In the genomic region with DNA sequence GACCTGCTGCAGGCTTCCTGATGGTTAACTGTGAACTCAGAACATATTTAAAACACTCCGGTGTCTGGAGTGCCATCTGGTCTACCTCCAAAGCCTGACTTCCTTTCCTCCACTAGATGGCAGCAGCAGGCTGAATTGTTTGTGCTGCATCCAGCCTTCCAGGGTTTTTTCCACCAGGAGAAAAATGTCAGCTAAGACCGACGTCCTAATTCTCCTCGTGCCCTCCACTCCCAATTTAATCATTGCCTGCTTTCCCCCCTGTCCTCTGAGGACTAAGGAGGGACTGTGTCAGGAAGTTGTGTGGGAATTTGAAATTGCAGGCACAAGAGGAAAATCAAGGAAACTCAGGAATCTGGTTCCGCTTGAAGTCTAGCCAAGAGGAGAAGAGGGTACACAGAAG, we compare ENCODE assay signal across 8 cellular contexts.
DNase-seq lines count a peak whose midpoint lies in the region; ATAC-seq and TF ChIP-seq lines count a peak whose summit lies in the region.

No MANE protein-coding gene starts in this region.

- no peaks in the 10 kb centered on the region for H3F3A ChIP-seq in GM23338 (replicated peaks; ENCODE audit: low read depth)

- peak overlapping the region; percentile 92 for H2AFZ ChIP-seq in GM23338

- H3K27me3 ChIP-seq in GM23338 (ENCODE audit: insufficient read depth), result no peaks in the 10 kb centered on the region

- H3K4me3 Mint-ChIP-seq in GM23338, result no peak overlapping the region

- TF ChIP-seq CTCF in GM23338 (conservative IDR thresholded peaks at IDR 0.05; ENCODE audit: low read depth in 2 of 2), result peak; percentile 89 to 95

- no peaks in the 10 kb centered on the region for H3K36me3 Mint-ChIP-seq in GM23338 (ENCODE audit: low read depth)

- H4K20me1 ChIP-seq in GM23338 (replicated peaks; ENCODE audit: insufficient read depth), result no peaks in the 10 kb centered on the region

- H3K27ac ChIP-seq in GM23338 (ENCODE audit: low read depth), result no peak overlapping the region

- H3K4me3 ChIP-seq in GM23338, result no peak overlapping the region

- peaks cover 3% of the 10 kb centered on the region for H3K27me3 Mint-ChIP-seq in GM23338 (ENCODE audit: insufficient read depth, low read depth, poor library complexity)

- peaks cover 8% of the 10 kb centered on the region; the same call in 2 of the 3 replicates for H3K4me1 Mint-ChIP-seq in GM23338

- no peaks in the 10 kb centered on the region for H3K9me3 Mint-ChIP-seq in GM23338

- no peaks in the 10 kb centered on the region for H3K36me3 ChIP-seq in GM23338 (ENCODE audit: insufficient read depth)

- no peaks in the 10 kb centered on the region for H3K79me2 ChIP-seq in GM23338 (replicated peaks; ENCODE audit: insufficient read depth)

- peak; percentile 83 for DNase-seq in AG20443 (ENCODE audit: low spot score)
- peak; percentile 91 for DNase-seq in GM23338 (ENCODE audit: low spot score)
- DNase-seq in NCI-H345 treated with DMSO at 0.1 percent for 48 hours (lab: John Stamatoyannopoulos, UW; ENCODE audit: unreplicated experiment), result peak; percentile 52
- peak; percentile 42 for DNase-seq in activated CD4-positive, alpha-beta T cell treated with anti-CD3 and anti-CD28 coated beads, Interleukin-2, amount 50 U/mL, for 1 hour
- peak; percentile 45 for DNase-seq in effector CD4-positive, alpha-beta T cell
- peak; percentile 78 to 87 for DNase-seq in lung microvascular endothelial cell (ENCODE audit: low read depth in 2 of 2)
- peak; percentile 15 for DNase-seq in stimulated activated CD8-positive, alpha-beta memory T cell treated with anti-CD3 and anti-CD28 coated beads, Interleukin-7, amount 100 ng/mL, for 24 hours (ENCODE audit: low read depth)

- H3K27ac Mint-ChIP-seq in GM23338, result no peak overlapping the region; the same call in 1 of the 2 replicates

- ATAC-seq in GM23338 (peak; percentile 86), HG03565 (IDR thresholded peaks at IDR 0.05; ENCODE audit: unreplicated experiment) (no peak)

- H3K9me2 ChIP-seq in GM23338 (ENCODE audit: insufficient read depth), result no peaks in the 10 kb centered on the region

- no peak overlapping the region for H3K4me2 ChIP-seq in GM23338

- H3K4me1 ChIP-seq in GM23338 (ENCODE audit: insufficient read depth), result no peaks in the 10 kb centered on the region

TF ChIP-seq in GM23338, 12 proteins besides CTCF, POLR2A, EP300 and RAD21:
- TF ChIP-seq CREB1 (CRISPR knock-in tag; IDR thresholded peaks at IDR 0.05; ENCODE audit: low read depth), result 0 out of 2 replicates have a peak, but pooled peaks have one; percentile 8
- TF ChIP-seq, protein P1, sequence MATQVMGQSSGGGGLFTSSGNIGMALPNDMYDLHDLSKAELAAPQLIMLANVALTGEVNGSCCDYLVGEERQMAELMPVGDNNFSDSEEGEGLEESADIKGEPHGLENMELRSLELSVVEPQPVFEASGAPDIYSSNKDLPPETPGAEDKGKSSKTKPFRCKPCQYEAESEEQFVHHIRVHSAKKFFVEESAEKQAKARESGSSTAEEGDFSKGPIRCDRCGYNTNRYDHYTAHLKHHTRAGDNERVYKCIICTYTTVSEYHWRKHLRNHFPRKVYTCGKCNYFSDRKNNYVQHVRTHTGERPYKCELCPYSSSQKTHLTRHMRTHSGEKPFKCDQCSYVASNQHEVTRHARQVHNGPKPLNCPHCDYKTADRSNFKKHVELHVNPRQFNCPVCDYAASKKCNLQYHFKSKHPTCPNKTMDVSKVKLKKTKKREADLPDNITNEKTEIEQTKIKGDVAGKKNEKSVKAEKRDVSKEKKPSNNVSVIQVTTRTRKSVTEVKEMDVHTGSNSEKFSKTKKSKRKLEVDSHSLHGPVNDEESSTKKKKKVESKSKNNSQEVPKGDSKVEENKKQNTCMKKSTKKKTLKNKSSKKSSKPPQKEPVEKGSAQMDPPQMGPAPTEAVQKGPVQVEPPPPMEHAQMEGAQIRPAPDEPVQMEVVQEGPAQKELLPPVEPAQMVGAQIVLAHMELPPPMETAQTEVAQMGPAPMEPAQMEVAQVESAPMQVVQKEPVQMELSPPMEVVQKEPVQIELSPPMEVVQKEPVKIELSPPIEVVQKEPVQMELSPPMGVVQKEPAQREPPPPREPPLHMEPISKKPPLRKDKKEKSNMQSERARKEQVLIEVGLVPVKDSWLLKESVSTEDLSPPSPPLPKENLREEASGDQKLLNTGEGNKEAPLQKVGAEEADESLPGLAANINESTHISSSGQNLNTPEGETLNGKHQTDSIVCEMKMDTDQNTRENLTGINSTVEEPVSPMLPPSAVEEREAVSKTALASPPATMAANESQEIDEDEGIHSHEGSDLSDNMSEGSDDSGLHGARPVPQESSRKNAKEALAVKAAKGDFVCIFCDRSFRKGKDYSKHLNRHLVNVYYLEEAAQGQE (IDR thresholded peaks at IDR 0.05; ENCODE audit: unreplicated experiment), result no peak

Comparison
In these comparisons a context has a peak if more than half of its experiments do, and no peak if none do; other contexts are left out.
1. DNase-seq: peak in every context shown above with its lines; median percentile 91 in GM23338; 83 in AG20443; 82 in lung microvascular endothelial cell; 52 in NCI-H345 treated with DMSO at 0.1 percent for 48 hours; 45 in effector CD4-positive, alpha-beta T cell; 42 in activated CD4-positive, alpha-beta T cell treated with anti-CD3 and anti-CD28 coated beads, Interleukin-2, amount 50 U/mL, for 1 hour; 15 in stimulated activated CD8-positive, alpha-beta memory T cell treated with anti-CD3 and anti-CD28 coated beads, Interleukin-7, amount 100 ng/mL, for 24 hours.